In the genomic region with DNA sequence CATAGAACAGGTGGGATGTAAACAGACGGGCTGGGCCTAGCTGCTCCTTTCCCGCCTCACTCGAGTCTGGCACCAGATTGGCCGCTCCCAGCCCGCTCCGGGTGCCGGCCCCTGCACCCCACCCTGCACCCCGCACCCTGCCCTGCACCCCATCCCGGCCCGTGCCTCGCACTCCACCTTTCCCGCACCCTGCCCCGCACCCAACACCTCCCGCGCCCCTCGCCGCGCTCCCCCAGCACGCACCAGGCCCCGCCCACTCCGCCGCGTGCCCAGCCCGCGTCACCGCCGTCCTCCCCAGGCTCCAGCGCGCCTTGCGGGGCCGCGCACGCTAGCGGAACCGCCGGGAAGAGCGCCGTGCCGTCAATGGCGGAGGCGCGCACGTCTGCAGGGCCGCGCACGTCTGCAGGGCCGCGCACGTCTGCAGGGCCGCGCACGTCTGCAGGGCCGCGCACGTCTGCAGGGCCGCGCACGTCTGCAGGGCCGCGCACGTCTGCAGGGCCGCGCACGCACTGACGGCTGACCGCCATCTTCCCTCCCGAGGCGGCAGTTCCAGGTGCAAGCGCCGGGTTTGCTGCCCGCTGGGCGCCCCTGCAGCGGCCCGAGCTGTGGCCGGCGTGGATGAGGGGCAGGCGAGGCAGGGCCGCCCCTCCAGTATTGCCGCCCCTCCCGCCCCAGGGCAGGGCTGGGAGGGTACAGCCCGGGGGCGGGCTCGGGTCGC, we compare ENCODE assay signal across 8 cellular contexts. TPM values are rescaled to one million over a fixed set of nuclear protein-coding genes. Genes with fewer than 3 reads are reported as not detected.
DNase-seq lines count a peak whose midpoint lies in the region; ATAC-seq and TF ChIP-seq lines count a peak whose summit lies in the region.

A gene (plus strand): TSS at position 503 of the 718 bp plus-strand sequence. CDS start 347 bp downstream, outside the sequence.

- H3K27me3 ChIP-seq in upper lobe of right lung, result no peaks in the 10 kb centered on the region

- peaks cover 19% of the 10 kb centered on the region for H3K36me3 ChIP-seq in upper lobe of right lung

- H3K27ac Mint-ChIP-seq in progenitor cell of endocrine pancreas, result peak within 1 kb of the TSS; percentile 96

- H3K4me3 ChIP-seq in upper lobe of right lung, result peak within 1 kb of the TSS; percentile 82

- no peaks in the 10 kb centered on the region for H3K9me3 Mint-ChIP-seq in progenitor cell of endocrine pancreas (ENCODE audit: low read depth)

- peak within 1 kb of the TSS; percentile 86 for H3K27ac ChIP-seq in upper lobe of right lung

- TF ChIP-seq CTCF in GM13977 (IDR thresholded peaks at IDR 0.05; ENCODE audit: extremely low read depth, insufficient read depth, missing control alignments), result no peak
- no peak for TF ChIP-seq CTCF in progenitor cell of endocrine pancreas (IDR thresholded peaks at IDR 0.05; ENCODE audit: unreplicated experiment)
- TF ChIP-seq CTCF in upper lobe of right lung (IDR thresholded peaks at IDR 0.05), result no peak

- H3K36me3 Mint-ChIP-seq in progenitor cell of endocrine pancreas (ENCODE audit: insufficient read depth), result peaks cover 8% of the 10 kb centered on the region

- H3K4me1 Mint-ChIP-seq in progenitor cell of endocrine pancreas (ENCODE audit: low read depth), result peaks cover 22% of the 10 kb centered on the region

- DNase-seq in GM13977 (ENCODE audit: low spot score) (peak; percentile 98), NCI-H1694 (lab: John Stamatoyannopoulos, UW) (peak; percentile 55), amniotic epithelial cell (ENCODE audit: low read depth) (peak; percentile 83), left cardiac atrium (peak; percentile 93), progenitor cell of endocrine pancreas (ENCODE audit: low spot score, unreplicated experiment) (peak; percentile 87), upper lobe of right lung (peak; percentile 96)

- H3K4me3 Mint-ChIP-seq in progenitor cell of endocrine pancreas (ENCODE audit: low read depth), result peak within 1 kb of the TSS; percentile 80

- intact Hi-C loops in T-helper 1 cell treated with Interleukin-12 subunit alpha and Interleukin-12 subunit beta and Interleukin-4 antibody, amounts not matched to agents 30 ng/mL and 1 ng/mL, for 36 hours (cut with micrococcal nuclease), result loop anchor here (1.0 to 10.0 kb wide), 13 partner anchors 112 to 1933 kb away; a partner anchor contains a TSS
- intact Hi-C loops in left cardiac atrium (cut with DNase I), result no loop called here
- intact Hi-C loops in upper lobe of right lung (cut with DNase I), result no loop called here

- H3K4me1 ChIP-seq in upper lobe of right lung, result peaks cover 23% of the 10 kb centered on the region

- H3K27me3 Mint-ChIP-seq in progenitor cell of endocrine pancreas, result no peaks in the 10 kb centered on the region

- H3K9me3 ChIP-seq in upper lobe of right lung, result no peaks in the 10 kb centered on the region

- ATAC-seq in HG02870 (IDR thresholded peaks at IDR 0.05; ENCODE audit: unreplicated experiment) (peak; percentile 67), left cardiac atrium (peak; percentile 95 to 96), upper lobe of right lung (peak; percentile 96)

- in situ Hi-C loops in GM13977 (cut with MboI; ENCODE audit: low pct_unique_long_range_greater_than_20kb, low sequenced_read_pairs, unreplicated experiment), result no loop called here

RNA-seq across cellular contexts. Expression of the gene that starts here (rescaled TPM):
- total RNA-seq in T-helper 1 cell treated with Interleukin-12 subunit alpha and Interleukin-12 subunit beta and Interleukin-4 antibody, amounts not matched to agents 30 ng/mL and 1 ng/mL, for 36 hours, result 63.8 and 70.2 TPM in 2 replicates
- total RNA-seq in left cardiac atrium (10 to 100 TPM; 46.1 to 55.4 TPM), progenitor cell of endocrine pancreas (60.9 and 62.5 TPM in 2 replicates), upper lobe of right lung (56.9 TPM)

Comparison
In these comparisons a context has a peak if more than half of its experiments do, and no peak if none do; other contexts are left out.
1. Peak in every context shown above with its lines: DNase-seq, ATAC-seq, H3K4me3 ChIP-seq and H3K27ac ChIP-seq.